ENCODE assay signal across 39 cellular contexts in the genomic region with DNA sequence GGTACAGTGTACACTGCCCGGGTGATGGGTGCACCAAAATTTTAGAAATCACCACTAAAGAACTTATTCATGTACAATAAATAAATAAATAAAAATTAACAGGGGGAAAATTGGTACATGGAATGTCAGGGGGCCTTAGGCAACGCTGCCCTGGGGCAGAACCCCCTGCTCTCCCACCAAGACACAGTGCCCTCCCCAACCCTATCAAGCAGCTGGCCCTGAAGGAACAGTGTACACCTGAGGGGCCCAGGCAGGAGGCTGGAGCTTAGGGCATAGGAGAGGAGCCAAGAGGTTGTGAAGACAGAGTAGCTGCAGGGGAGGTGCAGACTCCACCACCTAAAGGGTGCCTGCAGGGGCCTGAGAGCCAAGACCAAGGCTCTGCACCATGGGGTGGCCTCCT.
"Had no signal": no experiment of that assay in that cellular context is flagged by ENCODE, and none has a peak within 500 bp of the region (broad histone marks: within the 10 kb centered on the region; RNA-seq: fewer than 3 reads in every experiment).

No MANE protein-coding gene starts in this region.

- H3K27ac ChIP-seq: adrenal gland, ascending aorta, body of pancreas, brain microvascular endothelial cell, breast epithelium, cardiac muscle cell had no signal

- H3K27me3 ChIP-seq: adrenal gland, ascending aorta, body of pancreas, brain microvascular endothelial cell, breast epithelium, cardiac muscle cell had no signal

- H3K4me1 ChIP-seq: adrenal gland, ascending aorta, body of pancreas, breast epithelium had no signal

- ATAC-seq: activated naive CD4-positive, alpha-beta T cell treated with anti-CD3 and anti-CD28 coated beads, Interleukin-2, amount 50 U/mL, for 72 hours; activated naive CD8-positive, alpha-beta T cell treated with anti-CD3 and anti-CD28 coated beads, Interleukin-2, amount 50 U/mL, for 24 hours; activated T-cell treated with anti-CD3 and anti-CD28 coated beads, Interleukin-2, amount 50 U/mL, for 4 hours; activated T-cell treated with anti-CD3 and anti-CD28 coated beads, Interleukin-2, amount 50 U/mL, for 72 hours; activated T-helper 17 cell treated with anti-CD3 and anti-CD28 coated beads, Interleukin-2, amount 50 U/mL, for 72 hours; body of pancreas had no signal

- H3K36me3 ChIP-seq: adrenal gland, ascending aorta, brain microvascular endothelial cell, breast epithelium, cardiac muscle cell had no signal

- H3K36me3 Mint-ChIP-seq: activated naive CD4-positive, alpha-beta T cell treated with anti-CD3 and anti-CD28 coated beads, Interleukin-2, amount 10 ng/mL, durations not matched to agents 7 days and 5 days; activated naive CD8-positive, alpha-beta T cell treated with anti-CD3 and anti-CD28 coated beads, Interleukin-2, amount 10 ng/mL, durations not matched to agents 7 days and 5 days; brain had no signal

- H3K4me1 Mint-ChIP-seq: activated naive CD4-positive, alpha-beta T cell treated with anti-CD3 and anti-CD28 coated beads, Interleukin-2, amount 10 ng/mL, durations not matched to agents 7 days and 5 days; activated naive CD4-positive, alpha-beta T cell treated with anti-CD3 and anti-CD28 coated beads, Interleukin-2, amount 50 U/mL, for 24 hours; activated naive CD8-positive, alpha-beta T cell treated with anti-CD3 and anti-CD28 coated beads for 36 hours; activated naive CD8-positive, alpha-beta T cell treated with anti-CD3 and anti-CD28 coated beads, Interleukin-2, amount 10 ng/mL, durations not matched to agents 7 days and 5 days; activated naive CD8-positive, alpha-beta T cell treated with anti-CD3 and anti-CD28 coated beads, Interleukin-2, amount 50 U/mL, for 24 hours; activated T-helper 17 cell treated with anti-CD3 and anti-CD28 coated beads, Interleukin-2, amount 50 U/mL, for 72 hours; brain; central memory CD8-positive, alpha-beta T cell had no signal

- H3K4me3 ChIP-seq: adrenal gland, ascending aorta, body of pancreas, breast epithelium, cardiac muscle cell had no signal

- H3K27me3 Mint-ChIP-seq: activated naive CD8-positive, alpha-beta T cell treated with anti-CD3 and anti-CD28 coated beads, Interleukin-2, amount 50 U/mL, for 24 hours; activated T-cell treated with anti-CD3 and anti-CD28 coated beads, Interleukin-2, amount 50 U/mL, for 24 hours; brain had no signal

- H3K9me3 ChIP-seq: adrenal gland had no signal

- H3K27ac Mint-ChIP-seq: activated naive CD4-positive, alpha-beta T cell treated with anti-CD3 and anti-CD28 coated beads for 36 hours; activated naive CD4-positive, alpha-beta T cell treated with anti-CD3 and anti-CD28 coated beads, Interleukin-2, amount 10 ng/mL, durations not matched to agents 7 days and 5 days; activated naive CD4-positive, alpha-beta T cell treated with anti-CD3 and anti-CD28 coated beads, Interleukin-2, amount 50 U/mL, for 24 hours; activated naive CD4-positive, alpha-beta T cell treated with anti-CD3 and anti-CD28 coated beads, Interleukin-2, amount 50 U/mL, for 72 hours; activated naive CD8-positive, alpha-beta T cell; activated naive CD8-positive, alpha-beta T cell treated with anti-CD3 and anti-CD28 coated beads for 36 hours; activated naive CD8-positive, alpha-beta T cell treated with anti-CD3 and anti-CD28 coated beads, Interleukin-2, amount 10 ng/mL, durations not matched to agents 7 days and 5 days; activated naive CD8-positive, alpha-beta T cell treated with anti-CD3 and anti-CD28 coated beads, Interleukin-2, amount 50 U/mL, for 24 hours; activated T-cell treated with anti-CD3 and anti-CD28 coated beads, Interleukin-2, amount 50 U/mL, for 24 hours; activated T-cell treated with anti-CD3 and anti-CD28 coated beads, Interleukin-2, amount 50 U/mL, for 72 hours; activated T-helper 1 cell treated with anti-CD3 and anti-CD28 coated beads, Interleukin-12 subunit alpha, Interleukin-12 subunit beta, Interleukin-2, Interleukin-4 antibody, amounts not matched to agents 30 ng/mL and 10 ng/mL and 1 ng/mL, durations not matched to agents 14 hours and 24 hours and 36 hours; activated T-helper 17 cell treated with anti-CD3 and anti-CD28 coated beads, Interleukin-2, amount 50 U/mL, for 72 hours; activated T-helper 2 cell treated with anti-CD3 and anti-CD28 coated beads, Interferon-gamma antibody, Interleukin-2, Interleukin-4, amounts not matched to agents 10 μg/mL and 5 μg/mL and 100 μg/mL, durations not matched to agents 14 hours and 24 hours and 36 hours; brain had no signal

- H3K4me3 Mint-ChIP-seq: activated naive CD4-positive, alpha-beta T cell treated with anti-CD3 and anti-CD28 coated beads for 36 hours; activated naive CD4-positive, alpha-beta T cell treated with anti-CD3 and anti-CD28 coated beads, Interleukin-2, amount 10 ng/mL, durations not matched to agents 7 days and 5 days; activated naive CD4-positive, alpha-beta T cell treated with anti-CD3 and anti-CD28 coated beads, Interleukin-2, amount 50 U/mL, for 24 hours; activated naive CD8-positive, alpha-beta T cell; activated naive CD8-positive, alpha-beta T cell treated with anti-CD3 and anti-CD28 coated beads for 36 hours; activated naive CD8-positive, alpha-beta T cell treated with anti-CD3 and anti-CD28 coated beads, Interleukin-2, amount 10 ng/mL, durations not matched to agents 7 days and 5 days; activated naive CD8-positive, alpha-beta T cell treated with anti-CD3 and anti-CD28 coated beads, Interleukin-2, amount 50 U/mL, for 24 hours; activated T-cell treated with anti-CD3 and anti-CD28 coated beads, Interleukin-2, amount 50 U/mL, for 24 hours; activated T-cell treated with anti-CD3 and anti-CD28 coated beads, Interleukin-2, amount 50 U/mL, for 4 hours; activated T-cell treated with anti-CD3 and anti-CD28 coated beads, Interleukin-2, amount 50 U/mL, for 72 hours; activated T-helper 1 cell treated with anti-CD3 and anti-CD28 coated beads, Interleukin-12 subunit alpha, Interleukin-12 subunit beta, Interleukin-2, Interleukin-4 antibody, amounts not matched to agents 30 ng/mL and 10 ng/mL and 1 ng/mL, durations not matched to agents 14 hours and 24 hours and 36 hours; activated T-helper 17 cell treated with anti-CD3 and anti-CD28 coated beads, Interleukin-2, amount 50 U/mL, for 72 hours; brain; central memory CD8-positive, alpha-beta T cell had no signal

- DNase-seq: activated effector memory CD4-positive, alpha-beta T cell treated with anti-CD3 and anti-CD28 coated beads, Interleukin-2, amount 50 U/mL, for 16 hours; activated effector memory CD4-positive, alpha-beta T cell treated with Interleukin-2 at 50 U/mL for 16 hours; activated gamma-delta T cell; activated gamma-delta T cell treated with Interleukin-2 at 50 U/mL for 16 hours; activated naive CD4-positive, alpha-beta T cell; activated naive CD4-positive, alpha-beta T cell treated with anti-CD3 and anti-CD28 coated beads for 36 hours; activated naive CD4-positive, alpha-beta T cell treated with anti-CD3 and anti-CD28 coated beads, Interleukin-2, amount 10 ng/mL, durations not matched to agents 7 days and 5 days; activated naive CD4-positive, alpha-beta T cell treated with anti-CD3 and anti-CD28 coated beads, Interleukin-2, amount 50 U/mL, for 16 hours; activated naive CD4-positive, alpha-beta T cell treated with Interleukin-2 at 50 U/mL for 16 hours; activated naive CD8-positive, alpha-beta T cell treated with anti-CD3 and anti-CD28 coated beads for 36 hours; activated naive CD8-positive, alpha-beta T cell treated with anti-CD3 and anti-CD28 coated beads, Interleukin-2, amount 10 ng/mL, durations not matched to agents 7 days and 5 days; activated naive CD8-positive, alpha-beta T cell treated with anti-CD3 and anti-CD28 coated beads, Interleukin-2, amount 50 U/mL, for 24 hours; activated T-cell treated with anti-CD3 and anti-CD28 coated beads for 4 hours; activated T-cell treated with anti-CD3 and anti-CD28 coated beads, Interleukin-2, amount 50 U/mL, for 1 hour; activated T-cell treated with anti-CD3 and anti-CD28 coated beads, Interleukin-2, amount 50 U/mL, for 24 hours; activated T-cell treated with anti-CD3 and anti-CD28 coated beads, Interleukin-2, amount 50 U/mL, for 4 hours; activated T-cell treated with anti-CD3 and anti-CD28 coated beads, Interleukin-2, amount 50 U/mL, for 48 hours; activated T-cell treated with anti-CD3 and anti-CD28 coated beads, Interleukin-2, amount 50 U/mL, for 72 hours; adrenal gland; amniotic stem cell; amygdala; anterior cingulate cortex; aorta; body of pancreas; brain microvascular endothelial cell; caudate nucleus; central memory CD4-positive, alpha-beta T cell; cerebellar nuclear complex had no signal
